Comparison of ENCODE assay signal across 8 cellular contexts in genomic region chr5:74685979-74686631, GRCh38. TPM values are rescaled to one million over a fixed set of nuclear protein-coding genes. Genes with fewer than 3 reads are reported as not detected.
A peak's percentile ranks its signal among the peaks of the same experiment; 100 is the strongest.
DNase-seq lines count a peak whose midpoint lies in the region; ATAC-seq, FAIRE-seq and TF ChIP-seq lines count a peak whose summit lies in the region.

No MANE protein-coding gene starts in this region.

- no peaks in the 10 kb centered on the region for H3K27me3 ChIP-seq in left ventricle myocardium inferior (ENCODE audit: low read depth)
- no peaks in the 10 kb centered on the region for H3K27me3 ChIP-seq in sigmoid colon

- peaks cover 3% of the 10 kb centered on the region for H3K36me3 Mint-ChIP-seq in activated naive CD4-positive, alpha-beta T cell treated with anti-CD3 and anti-CD28 coated beads for 36 hours (ENCODE audit: low read depth)
- peaks cover 36% of the 10 kb centered on the region for H3K36me3 Mint-ChIP-seq in activated T-cell treated with anti-CD3 and anti-CD28 coated beads, Interleukin-2, amount 50 U/mL, for 24 hours (ENCODE audit: low read depth)

- TF ChIP-seq EP300 in sigmoid colon (IDR thresholded peaks at IDR 0.05), result no peak

- CTCF ChIA-PET in activated naive CD4-positive, alpha-beta T cell treated with anti-CD3 and anti-CD28 coated beads for 36 hours (lab: Charles Lee), result no interaction called here

- no peak for TF ChIP-seq CTCF in left ventricle myocardium inferior (IDR thresholded peaks at IDR 0.05; ENCODE audit: borderline replicate concordance)
- no peak for TF ChIP-seq CTCF in sigmoid colon (IDR thresholded peaks at IDR 0.05)
- no peak for TF ChIP-seq CTCF in D721Med (IDR thresholded peaks at IDR 0.05; ENCODE audit: insufficient read depth, missing control alignments)

- intact Hi-C loops in activated naive CD4-positive, alpha-beta T cell treated with anti-CD3 and anti-CD28 coated beads for 36 hours (cut with micrococcal nuclease), result loop anchor here (1.0 to 10.0 kb wide), 6 partner anchors 81 to 1029 kb away; partner anchors contain the start of genes GCNT4, GFM2, NSA2 and POC5
- intact Hi-C loops in left ventricle myocardium inferior (cut with micrococcal nuclease), result no loop called here
- intact Hi-C loops in sigmoid colon (cut with DNase I), result loop anchor here (2.0 to 10.0 kb wide), 2 partner anchors 81 to 369 kb away; partner anchors contain the start of genes GCNT4, GFM2 and NSA2

- peaks cover 23% of the 10 kb centered on the region for H3K4me1 Mint-ChIP-seq in activated naive CD4-positive, alpha-beta T cell treated with anti-CD3 and anti-CD28 coated beads for 36 hours (ENCODE audit: low read depth)
- peaks cover 25% of the 10 kb centered on the region for H3K4me1 Mint-ChIP-seq in activated T-cell treated with anti-CD3 and anti-CD28 coated beads, Interleukin-2, amount 50 U/mL, for 24 hours (ENCODE audit: low read depth)

- peak; percentile 54 for ATAC-seq in HG03103 (IDR thresholded peaks at IDR 0.05; ENCODE audit: low read depth, unreplicated experiment)

- peaks cover 20% of the 10 kb centered on the region for H3K36me3 ChIP-seq in left ventricle myocardium inferior
- H3K36me3 ChIP-seq in sigmoid colon, result peaks cover 0 to 22% (median 2%) of the 10 kb centered on the region in 4 donors

- H3K27ac Mint-ChIP-seq in activated naive CD4-positive, alpha-beta T cell treated with anti-CD3 and anti-CD28 coated beads for 36 hours, result peak overlapping the region; percentile 6
- H3K27ac Mint-ChIP-seq in activated T-cell treated with anti-CD3 and anti-CD28 coated beads, Interleukin-2, amount 50 U/mL, for 24 hours, result peak overlapping the region; percentile 70

- no peak for TF ChIP-seq POLR2A in sigmoid colon (IDR thresholded peaks at IDR 0.05)

- 28 to 47% methylated on average over 10 of the region's 10 CpGs for whole genome bisulfite sequencing in sigmoid colon, 2 donors

- H3K4me3 ChIP-seq in left ventricle myocardium inferior (peak overlapping the region; percentile 89), sigmoid colon (peak overlapping the region; percentile 70 to 96 (median 93))

- DNase-seq in activated naive CD4-positive, alpha-beta T cell treated with anti-CD3 and anti-CD28 coated beads for 36 hours, result peak; percentile 30
- no peak for DNase-seq in activated naive CD4-positive, alpha-beta T cell treated with anti-CD3 and anti-CD28 coated beads, Interleukin-2, amount 50 U/mL, for 16 hours
- DNase-seq in activated T-cell treated with anti-CD3 and anti-CD28 coated beads, Interleukin-2, amount 50 U/mL, for 24 hours, result peak; percentile 35
- DNase-seq in left ventricle myocardium inferior (no peak), sigmoid colon (no peak), NCI-H345 (lab: John Stamatoyannopoulos, UW) (no peak), D721Med (ENCODE audit: insufficient read length, low spot score) (no peak)

- H3K4me1 ChIP-seq in left ventricle myocardium inferior, result peaks cover 33% of the 10 kb centered on the region
- peaks cover 0 to 22% (median 16%) of the 10 kb centered on the region in 4 donors for H3K4me1 ChIP-seq in sigmoid colon

- peak overlapping the region; percentile 71 for H3K4me3 Mint-ChIP-seq in activated naive CD4-positive, alpha-beta T cell treated with anti-CD3 and anti-CD28 coated beads for 36 hours
- H3K4me3 Mint-ChIP-seq in activated T-cell treated with anti-CD3 and anti-CD28 coated beads, Interleukin-2, amount 50 U/mL, for 24 hours, result peak overlapping the region; percentile 78

- H3K9me3 ChIP-seq in left ventricle myocardium inferior (replicated peaks), result no peaks in the 10 kb centered on the region
- no peaks in the 10 kb centered on the region for H3K9me3 ChIP-seq in sigmoid colon

- H3K27me3 Mint-ChIP-seq in activated naive CD4-positive, alpha-beta T cell treated with anti-CD3 and anti-CD28 coated beads for 36 hours (ENCODE audit: low read depth), result no peaks in the 10 kb centered on the region
- no peaks in the 10 kb centered on the region for H3K27me3 Mint-ChIP-seq in activated T-cell treated with anti-CD3 and anti-CD28 coated beads, Interleukin-2, amount 50 U/mL, for 24 hours

- no peak for FAIRE-seq in D721Med (lab: Jason Lieb, UNC)

- H3K9me3 Mint-ChIP-seq in activated naive CD4-positive, alpha-beta T cell treated with anti-CD3 and anti-CD28 coated beads for 36 hours, result no peaks in the 10 kb centered on the region
- no peaks in the 10 kb centered on the region for H3K9me3 Mint-ChIP-seq in activated T-cell treated with anti-CD3 and anti-CD28 coated beads, Interleukin-2, amount 50 U/mL, for 24 hours

- H3K27ac ChIP-seq in left ventricle myocardium inferior (replicated peaks) (peak overlapping the region; percentile 91), sigmoid colon (peak overlapping the region; percentile 86 to 91 (median 90))

RNA-seq across cellular contexts. Expression of gene HEXB, which starts 1.1 kb away (rescaled TPM):
- total RNA-seq in activated naive CD4-positive, alpha-beta T cell treated with anti-CD3 and anti-CD28 coated beads for 36 hours, result 10 to 100 TPM; 65.6 to 70.0 TPM
- total RNA-seq in left ventricle myocardium inferior (138 TPM), sigmoid colon (100 to 1,000 TPM in 2 of 4 donors, 10 to 100 TPM in 2; 76.2 to 132 (median 108) TPM)
- polyA plus RNA-seq in sigmoid colon, result 10 to 100 TPM; 51.7 to 97.2 (median 77.9) TPM

RNA-seq across cellular contexts. Expression of gene ENC1, which starts 45.6 kb away (rescaled TPM):
- under 1 TPM; 0.74 to 0.86 TPM for total RNA-seq in activated naive CD4-positive, alpha-beta T cell treated with anti-CD3 and anti-CD28 coated beads for 36 hours
- 3.8 TPM for total RNA-seq in left ventricle myocardium inferior
- total RNA-seq in sigmoid colon, result 10 to 100 TPM in 2 of 4 donors, 1 to 10 TPM in 2; 3.9 to 19.9 (median 8.3) TPM
- 10 to 100 TPM in 1 of 3 donors, 1 to 10 TPM in 2; 3.6 to 13.0 (median 4.4) TPM for polyA plus RNA-seq in sigmoid colon

Comparison
In these comparisons a context has a peak if more than half of its experiments do, and no peak if none do; other contexts are left out.
1. DNase-seq: peak in activated naive CD4-positive, alpha-beta T cell treated with anti-CD3 and anti-CD28 coated beads for 36 hours (single experiment) and activated T-cell treated with anti-CD3 and anti-CD28 coated beads, Interleukin-2, amount 50 U/mL, for 24 hours (single experiment); none in activated naive CD4-positive, alpha-beta T cell treated with anti-CD3 and anti-CD28 coated beads, Interleukin-2, amount 50 U/mL, for 16 hours (single experiment), left ventricle myocardium inferior (single experiment), sigmoid colon (single experiment), NCI-H345 (single experiment) and D721Med (single experiment).